ENCODE assay signal across 1 cellular context in genomic region chr2:186382932-186383331, GRCh38.
A peak's percentile ranks its signal among the peaks of the same experiment; 100 is the strongest.
TF ChIP-seq lines count a peak whose summit lies in the region.

No MANE protein-coding gene starts in this region.

TF ChIP-seq in HepG2, 621 proteins besides CTCF, POLR2A, EP300 and RAD21 (continued from another document and continues in another):
- TF ChIP-seq ZNF407 (CRISPR knock-in tag; IDR thresholded peaks at IDR 0.05; ENCODE audit: not compliant biosample characterization) = no peak
- peak; percentile 74; the same call in 1 of the 2 replicates for TF ChIP-seq TBX3 (IDR thresholded peaks at IDR 0.05; ENCODE audit: borderline replicate concordance)
- TF ChIP-seq SNRNP70 (IDR thresholded peaks at IDR 0.05; ENCODE audit: low read depth, low read length) = no peak
- peak; percentile 65; the same call in 1 of the 2 replicates for TF ChIP-seq ZBTB34 (CRISPR knock-in tag; IDR thresholded peaks at IDR 0.05)
- no peak for TF ChIP-seq IKZF1 (IDR thresholded peaks at IDR 0.05)
- TF ChIP-seq FIP1L1 (IDR thresholded peaks at IDR 0.05; ENCODE audit: borderline replicate concordance, insufficient read depth, low read depth, low read length) = no peak
- TF ChIP-seq NR0B2 (CRISPR knock-in tag; IDR thresholded peaks at IDR 0.05) = no peak
- TF ChIP-seq ZBTB3 (CRISPR knock-in tag; IDR thresholded peaks at IDR 0.05; ENCODE audit: borderline replicate concordance, low read depth) = no peak
- TF ChIP-seq CCAR2 (optimal IDR thresholded peaks at IDR 0.05; ENCODE audit: low read depth, low read length) = no peak
- TF ChIP-seq CREBL2 (CRISPR knock-in tag; IDR thresholded peaks at IDR 0.05; ENCODE audit: borderline replicate concordance) = no peak
- peak; percentile 30 to 38; a peak in 1 of 4 replicates for TF ChIP-seq MAFK (conservative IDR thresholded peaks at IDR 0.05 in 1 of 2, IDR thresholded peaks at IDR 0.05 in 1 of 2; ENCODE audit: low read length in 2 of 2)
- no peak for TF ChIP-seq ZBTB21 (CRISPR knock-in tag; IDR thresholded peaks at IDR 0.05)
- TF ChIP-seq REPIN1 (CRISPR knock-in tag; IDR thresholded peaks at IDR 0.05; ENCODE audit: borderline replicate concordance, low read depth) = peak; percentile 93
- TF ChIP-seq KLF15 (CRISPR knock-in tag; IDR thresholded peaks at IDR 0.05; ENCODE audit: borderline replicate concordance) = no peak
- TF ChIP-seq NFKBIZ (CRISPR knock-in tag; IDR thresholded peaks at IDR 0.05) = peak; percentile 89
- no peak for TF ChIP-seq ZNF101 (CRISPR knock-in tag; IDR thresholded peaks at IDR 0.05; ENCODE audit: borderline replicate concordance, low read depth)
- TF ChIP-seq ZBTB7A (CRISPR knock-in tag; IDR thresholded peaks at IDR 0.05) = no peak
- no peak for TF ChIP-seq ZNF782 (CRISPR knock-in tag; IDR thresholded peaks at IDR 0.05; ENCODE audit: borderline replicate concordance)
- no peak for TF ChIP-seq ZNF382 (CRISPR knock-in tag; IDR thresholded peaks at IDR 0.05; ENCODE audit: borderline replicate concordance)
- no peak for TF ChIP-seq HNRNPUL1 (IDR thresholded peaks at IDR 0.05; ENCODE audit: low read depth, low read length)
- no peak for TF ChIP-seq ZBTB14 (CRISPR knock-in tag; IDR thresholded peaks at IDR 0.05)
- TF ChIP-seq PAF1 (CRISPR knock-in tag; IDR thresholded peaks at IDR 0.05) = no peak
- TF ChIP-seq PAWR (CRISPR knock-in tag; IDR thresholded peaks at IDR 0.05; ENCODE audit: borderline replicate concordance) = no peak
- no peak for TF ChIP-seq TFDP2 (CRISPR knock-in tag; IDR thresholded peaks at IDR 0.05)
- no peak for TF ChIP-seq DNMT1 (CRISPR knock-in tag; IDR thresholded peaks at IDR 0.05)
- TF ChIP-seq FOXP1 (IDR thresholded peaks at IDR 0.05) = peak; percentile 85
- TF ChIP-seq FOXP1 (CRISPR knock-in tag; IDR thresholded peaks at IDR 0.05) = peak; percentile 98
- peak; percentile 98 for TF ChIP-seq RARA (CRISPR knock-in tag; IDR thresholded peaks at IDR 0.05)
- TF ChIP-seq IRF1 (CRISPR knock-in tag; IDR thresholded peaks at IDR 0.05; ENCODE audit: low read depth) = no peak
- TF ChIP-seq RBAK (CRISPR knock-in tag; IDR thresholded peaks at IDR 0.05) = no peak
- TF ChIP-seq GLMP (CRISPR knock-in tag; IDR thresholded peaks at IDR 0.05; ENCODE audit: borderline replicate concordance) = no peak
- no peak for TF ChIP-seq ZNF761 (CRISPR knock-in tag; conservative IDR thresholded peaks at IDR 0.05)
- TF ChIP-seq ZNF609 (CRISPR knock-in tag; IDR thresholded peaks at IDR 0.05; ENCODE audit: borderline replicate concordance) = peak; percentile 87
- TF ChIP-seq CBFB (CRISPR knock-in tag; IDR thresholded peaks at IDR 0.05) = peak; percentile 74; the same call in 1 of the 2 replicates
- TF ChIP-seq HMG20B (CRISPR knock-in tag; conservative IDR thresholded peaks at IDR 0.05) = 0 out of 2 replicates have a peak, but pooled peaks have one; percentile 34
- TF ChIP-seq KMT2A (CRISPR knock-in tag; IDR thresholded peaks at IDR 0.05) = no peak
- TF ChIP-seq CBX5 (CRISPR knock-in tag; IDR thresholded peaks at IDR 0.05; ENCODE audit: borderline replicate concordance) = peak; percentile 79; the same call in 1 of the 2 replicates
- TF ChIP-seq ARHGAP35 (CRISPR knock-in tag; IDR thresholded peaks at IDR 0.05; ENCODE audit: borderline replicate concordance) = no peak
